Comparison of ENCODE assay signal across 29 cellular contexts in the genomic region with DNA sequence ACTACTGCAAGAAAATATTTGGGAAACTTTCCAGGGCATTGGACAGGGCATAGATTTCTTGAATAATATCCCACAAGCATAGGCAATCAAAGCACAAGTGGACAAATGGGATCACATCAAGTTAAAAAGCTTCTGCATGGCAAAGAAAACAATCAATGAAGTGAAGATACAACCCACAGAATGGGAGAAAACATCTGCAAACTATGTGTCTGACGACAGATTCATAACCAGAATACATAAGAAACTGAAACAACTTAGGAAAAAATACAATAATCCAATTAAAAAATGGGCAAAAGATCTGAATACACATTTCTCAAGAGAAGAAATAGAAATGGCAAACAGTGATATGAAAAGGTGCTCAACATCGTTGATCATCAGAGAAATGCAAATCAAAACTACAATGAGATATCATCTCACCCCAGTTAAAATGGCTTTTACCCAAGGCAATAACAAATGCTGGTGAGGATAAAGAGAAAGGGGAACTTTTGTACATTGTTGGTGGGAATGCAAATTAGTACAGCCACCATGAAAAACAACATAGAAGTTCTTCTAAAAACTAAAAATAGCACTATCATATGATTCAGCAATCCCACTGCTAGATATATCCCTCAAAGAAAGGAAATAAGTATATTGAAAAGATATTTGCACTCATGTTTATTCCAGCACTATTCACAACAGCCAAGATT.
"Had no signal": no experiment of that assay in that cellular context is flagged by ENCODE, and none has a peak within 500 bp of the region (broad histone marks: within the 10 kb centered on the region; RNA-seq: fewer than 3 reads in every experiment).

No MANE protein-coding gene starts in this region.

- H3K4me1 ChIP-seq: adrenal gland, body of pancreas, gastrocnemius medialis, left ventricle myocardium inferior, right lobe of liver, stomach, thyroid gland, upper lobe of left lung, vagina had no signal

- H3K4me3 Mint-ChIP-seq: activated T-cell treated with anti-CD3 and anti-CD28 coated beads, Interleukin-2, amount 50 U/mL, for 72 hours; mesothelial cell of epicardium; naive thymus-derived CD4-positive, alpha-beta T cell had no signal

- H3K27ac ChIP-seq: adrenal gland, body of pancreas, cardiac muscle cell, coronary artery, dorsolateral prefrontal cortex, gastrocnemius medialis, left ventricle myocardium inferior, ovary, right lobe of liver, stomach, thyroid gland, upper lobe of left lung, vagina had no signal

- H3K4me1 Mint-ChIP-seq: mesothelial cell of epicardium had no signal

- ATAC-seq: activated naive CD4-positive, alpha-beta T cell treated with anti-CD3 and anti-CD28 coated beads, Interleukin-2, amount 50 U/mL, for 72 hours; activated T-cell treated with anti-CD3 and anti-CD28 coated beads, Interleukin-2, amount 50 U/mL, for 72 hours; body of pancreas; gastrocnemius medialis; naive thymus-derived CD4-positive, alpha-beta T cell; right lobe of liver had no signal

- H3K27ac Mint-ChIP-seq: activated naive CD4-positive, alpha-beta T cell treated with anti-CD3 and anti-CD28 coated beads, Interleukin-2, amount 50 U/mL, for 72 hours; activated T-cell treated with anti-CD3 and anti-CD28 coated beads, Interleukin-2, amount 50 U/mL, for 72 hours; mesothelial cell of epicardium; naive thymus-derived CD4-positive, alpha-beta T cell; progenitor cell of endocrine pancreas had no signal

- H3K27me3 Mint-ChIP-seq: progenitor cell of endocrine pancreas had no signal

- H3K9me3 ChIP-seq: ovary, right lobe of liver, thyroid gland had no signal

- H3K36me3 ChIP-seq: adrenal gland, cardiac muscle cell, gastrocnemius medialis, left ventricle myocardium inferior, ovary, right lobe of liver, stomach, thyroid gland, upper lobe of left lung, vagina had no signal

- H3K4me3 ChIP-seq: adrenal gland, body of pancreas, cardiac muscle cell, coronary artery, dorsolateral prefrontal cortex, gastrocnemius medialis, left ventricle myocardium inferior, ovary, right lobe of liver, stomach, thyroid gland, upper lobe of left lung, vagina had no signal

- H3K27me3 ChIP-seq: adrenal gland, body of pancreas, cardiac muscle cell, dorsolateral prefrontal cortex, gastrocnemius medialis, ovary, right lobe of liver, stomach, thyroid gland, upper lobe of left lung, vagina had no signal

- DNase-seq: activated CD4-positive, alpha-beta T cell treated with anti-CD3 and anti-CD28 coated beads for 4 hours; activated CD4-positive, alpha-beta T cell treated with anti-CD3 and anti-CD28 coated beads, Interleukin-2, amount 50 U/mL, for 4 hours; activated naive CD4-positive, alpha-beta T cell; activated T-cell treated with anti-CD3 and anti-CD28 coated beads for 4 hours; activated T-cell treated with anti-CD3 and anti-CD28 coated beads, Interleukin-2, amount 50 U/mL, for 72 hours; adrenal gland; aorta; body of pancreas; cerebellar nuclear complex; dorsolateral prefrontal cortex; effector memory CD4-positive, alpha-beta T cell; gastrocnemius medialis; glutamatergic neuron; left ventricle myocardium inferior; mammary epithelial cell; naive thymus-derived CD4-positive, alpha-beta T cell; ovary; right lobe of liver; stimulated activated CD4-positive, alpha-beta T cell treated with anti-CD3 and anti-CD28 coated beads, Interleukin-12 subunit alpha, Interleukin-12 subunit beta, amount 100 ng/mL, for 4 hours; stimulated activated CD4-positive, alpha-beta T cell treated with anti-CD3 and anti-CD28 coated beads, Interleukin-4, amount 100 ng/mL, for 1 hour; stomach; thyroid gland had no signal
